Comparison of ENCODE assay signal across 19 cellular contexts in the genomic region with DNA sequence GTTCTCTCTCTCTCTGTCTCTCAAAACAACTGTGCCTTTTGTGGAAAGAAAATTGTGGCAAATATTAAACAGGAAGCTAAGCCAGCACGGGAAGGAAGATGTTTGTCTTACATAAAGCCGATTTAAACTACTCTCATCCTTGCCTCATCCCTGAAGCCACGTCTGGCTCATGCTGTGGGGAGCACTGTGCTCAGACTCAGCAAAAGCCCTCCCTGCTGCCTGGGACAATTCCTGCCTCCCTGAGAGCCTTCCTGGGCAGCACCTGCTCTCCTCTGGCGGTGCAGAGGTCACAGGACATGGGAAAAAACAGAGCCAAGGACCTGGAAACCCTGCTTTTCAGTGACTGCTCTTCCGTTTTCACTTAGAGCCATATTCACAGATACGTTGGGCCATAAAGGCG.
"Had no signal": no experiment of that assay in that cellular context is flagged by ENCODE, and none has a peak within 500 bp of the region (broad histone marks: within the 10 kb centered on the region; RNA-seq: fewer than 3 reads in every experiment).

No MANE protein-coding gene starts in this region.

- DNase-seq: activated CD4-positive, alpha-beta T cell treated with anti-CD3 and anti-CD28 coated beads, Interleukin-2, amount 50 U/mL, for 1 hour; activated CD4-positive, CD25-positive, alpha-beta regulatory T cell treated with anti-CD3 and anti-CD28 coated beads, Interleukin-2, amount 50 U/mL, for 72 hours; activated gamma-delta T cell; adrenal gland; dermis blood vessel endothelial cell; effector memory CD8-positive, alpha-beta T cell; foreskin keratinocyte; hippocampal formation; islet precursor cell; lower lobe of right lung; nucleus accumbens; posterior cingulate gyrus; stimulated activated CD8-positive, alpha-beta memory T cell treated with anti-CD3 and anti-CD28 coated beads, Interleukin-4, amount 100 ng/mL, for 48 hours; stimulated activated naive CD4-positive, alpha-beta T cell had no signal

- H3K9me3 Mint-ChIP-seq: effector memory CD8-positive, alpha-beta T cell; natural killer cell treated with Interleukin-12 subunit alpha and Interleukin-12 subunit beta and Interleukin-15 and Interleukin-18, amount 100 ng/mL, for 72 hours had no signal

- H3K36me3 ChIP-seq: adrenal gland, lower lobe of right lung, tibial artery had no signal

- ATAC-seq: activated naive CD4-positive, alpha-beta T cell treated with anti-CD3 and anti-CD28 coated beads, Interleukin-2, amount 50 U/mL, for 72 hours; effector memory CD8-positive, alpha-beta T cell; foreskin keratinocyte; lower lobe of right lung; natural killer cell treated with Interleukin-12 subunit alpha and Interleukin-12 subunit beta and Interleukin-15 and Interleukin-18, amount 100 ng/mL, for 72 hours had no signal

- H3K9me3 ChIP-seq: adrenal gland, lower lobe of right lung, tibial artery had no signal

- H3K36me3 Mint-ChIP-seq: activated naive CD4-positive, alpha-beta T cell treated with anti-CD3 and anti-CD28 coated beads, Interleukin-2, amount 50 U/mL, for 72 hours; natural killer cell treated with Interleukin-12 subunit alpha and Interleukin-12 subunit beta and Interleukin-15 and Interleukin-18, amount 100 ng/mL, for 72 hours had no signal

- H3K4me1 ChIP-seq: adrenal gland, foreskin keratinocyte, lower lobe of right lung, tibial artery had no signal

- H3K4me3 ChIP-seq: adrenal gland, lower lobe of right lung, tibial artery had no signal

- H3K4me3 Mint-ChIP-seq: effector memory CD8-positive, alpha-beta T cell; natural killer cell treated with Interleukin-12 subunit alpha and Interleukin-12 subunit beta and Interleukin-15 and Interleukin-18, amount 100 ng/mL, for 72 hours; T-helper 1 cell treated with Interleukin-12 subunit alpha and Interleukin-12 subunit beta and Interleukin-4 antibody, amounts not matched to agents 30 μg/mL and 1 μg/mL, for 36 hours had no signal

- H3K27ac ChIP-seq: adrenal gland, epithelial cell of prostate, foreskin keratinocyte, lower lobe of right lung, tibial artery had no signal

- H3K27me3 ChIP-seq: adrenal gland, foreskin keratinocyte, tibial artery had no signal

- H3K27ac Mint-ChIP-seq: activated naive CD4-positive, alpha-beta T cell treated with anti-CD3 and anti-CD28 coated beads, Interleukin-2, amount 50 U/mL, for 72 hours; effector memory CD8-positive, alpha-beta T cell; natural killer cell treated with Interleukin-12 subunit alpha and Interleukin-12 subunit beta and Interleukin-15 and Interleukin-18, amount 100 ng/mL, for 72 hours; T-helper 1 cell treated with Interleukin-12 subunit alpha and Interleukin-12 subunit beta and Interleukin-4 antibody, amounts not matched to agents 30 μg/mL and 1 μg/mL, for 36 hours had no signal
